Comparison of ENCODE assay signal across 12 cellular contexts in genomic region chr10:28242560-28243204, GRCh38.
"Had no signal": no experiment of that assay in that cellular context is flagged by ENCODE, and none has a peak within 500 bp of the region (broad histone marks: within the 10 kb centered on the region; RNA-seq: fewer than 3 reads in every experiment).

No MANE protein-coding gene starts in this region.

- FAIRE-seq: keratinocyte had no signal

- ATAC-seq: gastrocnemius medialis, left ventricle myocardium superior had no signal

- H3K27me3 ChIP-seq: colonic mucosa, gastrocnemius medialis, thyroid gland, uterus had no signal

- H3K9me3 ChIP-seq: colonic mucosa, gastrocnemius medialis, thyroid gland, uterus had no signal

- DNase-seq: activated CD4-positive, alpha-beta T cell treated with anti-CD3 and anti-CD28 coated beads, Interleukin-2, amount 10 ng/mL, durations not matched to agents 7 days and 5 days; activated gamma-delta T cell; activated T-cell treated with anti-CD3 and anti-CD28 coated beads, Interleukin-2, amount 50 U/mL, for 1 hour; colonic mucosa; effector CD4-positive, alpha-beta T cell; gastrocnemius medialis; left ventricle myocardium superior; retina; stimulated activated CD4-positive, alpha-beta T cell treated with anti-CD3 and anti-CD28 coated beads, Interleukin-4, amount 100 ng/mL, for 4 hours; thyroid gland; uterus had no signal

- H3K27ac ChIP-seq: colonic mucosa, gastrocnemius medialis, thyroid gland, uterus had no signal

- H3K4me3 ChIP-seq: colonic mucosa, gastrocnemius medialis, thyroid gland, uterus had no signal

- H3K36me3 ChIP-seq: colonic mucosa, gastrocnemius medialis, thyroid gland, uterus had no signal

- H3K4me1 ChIP-seq: colonic mucosa, gastrocnemius medialis, thyroid gland, uterus had no signal
